Comparison of ENCODE assay signal across 23 cellular contexts in the genomic region with DNA sequence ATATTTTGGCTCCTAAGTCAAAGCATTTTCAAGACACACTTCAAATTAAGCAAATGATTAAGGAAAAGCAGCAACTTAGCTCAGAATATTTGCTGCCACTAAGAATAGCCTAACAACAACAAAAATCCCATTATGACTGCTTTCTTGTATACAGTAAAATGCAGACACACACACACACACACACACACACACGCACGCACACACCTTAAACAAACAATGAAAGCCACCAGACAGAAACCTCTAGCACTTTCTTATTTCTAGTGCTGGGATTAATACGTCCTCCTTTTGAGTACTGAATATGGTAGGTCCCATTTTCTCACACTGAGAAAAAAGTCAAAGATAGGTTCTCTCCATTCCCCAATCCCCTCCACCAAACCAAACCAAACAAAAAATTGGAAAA. TPM values are rescaled to one million over a fixed set of nuclear protein-coding genes. Genes with fewer than 3 reads are reported as not detected.
DNase-seq lines count a peak whose midpoint lies in the region; ATAC-seq and TF ChIP-seq lines count a peak whose summit lies in the region.
"Had no signal": no experiment of that assay in that cellular context is flagged by ENCODE, and none has a peak within 500 bp of the region (broad histone marks: within the 10 kb centered on the region; RNA-seq: fewer than 3 reads in every experiment).

No MANE protein-coding gene starts in this region.

- ATAC-seq in left ventricle myocardium superior (no peak), GM18519 (IDR thresholded peaks at IDR 0.05; ENCODE audit: low FRiP score, unreplicated experiment) (no peak)
- ATAC-seq: HepG2 had no signal

- H3K9me3 Mint-ChIP-seq in progenitor cell of endocrine pancreas (ENCODE audit: low read depth): no peaks in the 10 kb centered on the region
- H3K9me3 Mint-ChIP-seq: CD14-positive monocyte, IgD-negative memory B cell had no signal

- H3K9me3 ChIP-seq in HUES64 (ENCODE audit: insufficient read depth, low read depth, low read length) (no peaks in the 10 kb centered on the region), iPS-18a (ENCODE audit: control insufficient read depth, low read depth, low read length) (no peaks in the 10 kb centered on the region)
- H3K9me3 ChIP-seq: BLaER1, HAP-1 had no signal

- H3K36me3 ChIP-seq in HUES64 (ENCODE audit: insufficient read depth, low read length) (no peaks in the 10 kb centered on the region), iPS-18a (ENCODE audit: control insufficient read depth, low read depth, low read length) (no peaks in the 10 kb centered on the region)
- H3K36me3 ChIP-seq: BLaER1, HAP-1 had no signal

- no peak for TF ChIP-seq CTCF in progenitor cell of endocrine pancreas (IDR thresholded peaks at IDR 0.05; ENCODE audit: unreplicated experiment)

- H3K4me3 ChIP-seq in HUES64 (ENCODE audit: low read length) (no peak overlapping the region), iPS-18a (ENCODE audit: low read length) (peak overlapping the region; percentile 4)
- H3K4me3 ChIP-seq: BLaER1, HAP-1 had no signal

- H3K27ac ChIP-seq in HUES64 (ENCODE audit: low read depth, low read length) (peak overlapping the region; percentile 91), iPS-18a (ENCODE audit: low read length) (no peak overlapping the region)
- H3K27ac ChIP-seq: BLaER1 had no signal

- H3K9ac ChIP-seq in HUES64 (ENCODE audit: low read depth, low read length) (0 out of 2 replicates have a peak overlapping the region, but pooled peaks have one; percentile 13), iPS-18a (ENCODE audit: low read length) (no peak overlapping the region)
- H3K9ac ChIP-seq: BLaER1 had no signal

- H3K4me1 Mint-ChIP-seq in progenitor cell of endocrine pancreas (ENCODE audit: low read depth): peaks cover 2% of the 10 kb centered on the region
- H3K4me1 Mint-ChIP-seq: CD14-positive monocyte; CD4-positive, alpha-beta memory T cell; IgD-negative memory B cell had no signal

- 42% methylated on average over 3 of the region's 3 CpGs for WGBS in HUES64

- H3K27ac Mint-ChIP-seq in progenitor cell of endocrine pancreas: no peak overlapping the region
- H3K27ac Mint-ChIP-seq: CD14-positive monocyte; CD4-positive, alpha-beta memory T cell; IgD-negative memory B cell had no signal

- intact Hi-C loops in left ventricle myocardium superior (cut with micrococcal nuclease): no loop called here

- H3K4me1 ChIP-seq in HUES64 (ENCODE audit: insufficient read depth, low read length) (peaks cover 67% of the 10 kb centered on the region), iPS-18a (ENCODE audit: control insufficient read depth, low read depth, low read length) (peaks cover 52% of the 10 kb centered on the region)
- H3K4me1 ChIP-seq: BLaER1 had no signal

- DNase-seq in NCI-H748 (lab: John Stamatoyannopoulos, UW; ENCODE audit: unreplicated experiment) (peak; percentile 50), NCI-H748 treated with DMSO at 0.1 percent for 48 hours (lab: John Stamatoyannopoulos, UW) (no peak), left ventricle myocardium superior (no peak), progenitor cell of endocrine pancreas (ENCODE audit: low spot score, unreplicated experiment) (no peak)
- DNase-seq in stimulated activated CD4-positive, alpha-beta T cell treated with anti-CD3 and anti-CD28 coated beads, Interleukin-4, amount 100 ng/mL, for 1 hour: no peak
- DNase-seq: 8988T; CD4-positive, alpha-beta memory T cell; DMS153; DND-41; EL; GOT3; KBM-7 had no signal

- peaks cover 13% of the 10 kb centered on the region for H3K27me3 Mint-ChIP-seq in progenitor cell of endocrine pancreas
- H3K27me3 Mint-ChIP-seq: CD4-positive, alpha-beta memory T cell; IgD-negative memory B cell had no signal

- H3K4me3 Mint-ChIP-seq in progenitor cell of endocrine pancreas (ENCODE audit: low read depth): no peak overlapping the region
- H3K4me3 Mint-ChIP-seq: CD14-positive monocyte; CD4-positive, alpha-beta memory T cell; IgD-negative memory B cell had no signal

- no peaks in the 10 kb centered on the region for H3K36me3 Mint-ChIP-seq in progenitor cell of endocrine pancreas (ENCODE audit: insufficient read depth)
- H3K36me3 Mint-ChIP-seq: CD14-positive monocyte; CD4-positive, alpha-beta memory T cell; IgD-negative memory B cell had no signal

- H3K27me3 ChIP-seq in HUES64 (ENCODE audit: insufficient read depth, low read length) (no peaks in the 10 kb centered on the region), iPS-18a (ENCODE audit: control insufficient read depth, insufficient read depth, low read length) (no peaks in the 10 kb centered on the region)
- H3K27me3 ChIP-seq: BLaER1 had no signal

RNA-seq across cellular contexts. Expression of a gene that starts 23.4 kb away (rescaled TPM):
- polyA plus RNA-seq in HUES64 (2013, experiment 1 of 2): 3.4 TPM
- polyA plus RNA-seq in HUES64 (2013, experiment 2 of 2): 3.5 TPM
- total RNA-seq in left ventricle myocardium superior: not detected
- not detected in 2 replicates for total RNA-seq in progenitor cell of endocrine pancreas
- total RNA-seq: CD4-positive, alpha-beta memory T cell; G401; HepG2; HT1080 had no signal
- polyA plus RNA-seq: AG04450; CD14-positive monocyte; CD4-positive, alpha-beta memory T cell; HepG2; IgD-negative memory B cell had no signal
